In the genomic region with DNA sequence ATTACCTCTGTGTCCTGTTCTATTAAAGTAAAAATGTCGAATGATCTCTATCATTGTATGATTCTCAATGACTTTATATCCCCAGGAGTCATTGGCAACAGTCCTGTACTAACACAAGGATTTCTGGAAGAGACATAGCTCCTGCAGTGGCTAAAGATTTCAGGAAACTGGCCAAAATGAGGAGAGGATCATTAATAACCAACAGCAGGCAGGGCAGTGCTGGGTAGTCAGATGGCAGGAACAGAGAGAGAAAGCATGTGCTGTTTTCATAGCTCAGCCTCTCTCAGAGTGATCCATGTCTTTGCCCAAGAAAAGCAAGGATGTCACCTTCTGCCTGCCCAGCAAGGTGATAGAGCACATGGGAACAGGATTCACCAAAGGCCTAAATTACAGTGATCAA, we compare ENCODE assay signal across 34 cellular contexts.
"Had no signal": no experiment of that assay in that cellular context is flagged by ENCODE, and none has a peak within 500 bp of the region (broad histone marks: within the 10 kb centered on the region; RNA-seq: fewer than 3 reads in every experiment).

No MANE protein-coding gene starts in this region.

- H3K27ac Mint-ChIP-seq: activated B cell treated with CpG ODN at 0.5 μM for 24 hours; activated CD8-positive, alpha-beta T cell treated with anti-CD3 and anti-CD28 coated beads for 36 hours; activated naive CD8-positive, alpha-beta T cell; activated T-helper 17 cell treated with anti-CD3 and anti-CD28 coated beads, Interleukin-2, amount 50 U/mL, for 72 hours; T-helper 2 cell treated with Interferon-gamma antibody and Interleukin-4, amounts not matched to agents 5 μg/mL and 100 μg/mL, for 36 hours had no signal

- H3K4me1 ChIP-seq: breast epithelium, colonic mucosa, esophagus squamous epithelium, gastroesophageal sphincter had no signal

- FAIRE-seq: endometrium, endothelial cell of umbilical vein had no signal

- H3K36me3 Mint-ChIP-seq: activated naive CD8-positive, alpha-beta T cell; brain had no signal

- H3K9me3 Mint-ChIP-seq: activated B cell treated with CpG ODN at 0.5 μM for 24 hours; activated CD8-positive, alpha-beta T cell treated with anti-CD3 and anti-CD28 coated beads for 36 hours; activated T-cell treated with anti-CD3 and anti-CD28 coated beads, Interleukin-2, amount 50 U/mL, for 4 hours; activated T-helper 17 cell treated with anti-CD3 and anti-CD28 coated beads, Interleukin-2, amount 50 U/mL, for 72 hours; brain; T-helper 2 cell treated with Interferon-gamma antibody and Interleukin-4, amounts not matched to agents 5 μg/mL and 100 μg/mL, for 36 hours had no signal

- H3K36me3 ChIP-seq: breast epithelium, cardiac muscle cell, colonic mucosa, esophagus squamous epithelium, gastroesophageal sphincter, WERI-Rb-1 had no signal

- DNase-seq: activated B cell treated with CpG ODN at 0.5 μM for 24 hours; activated CD4-positive, alpha-beta T cell treated with anti-CD3 and anti-CD28 coated beads for 48 hours; activated CD4-positive, alpha-beta T cell treated with anti-CD3 and anti-CD28 coated beads, Interleukin-2, amount 50 U/mL, for 1 hour; activated CD4-positive, alpha-beta T cell treated with anti-CD3 and anti-CD28 coated beads, Interleukin-2, amount 50 U/mL, for 48 hours; activated CD8-positive, alpha-beta memory T cell treated with anti-CD3 and anti-CD28 coated beads for 24 hours; activated CD8-positive, alpha-beta T cell treated with anti-CD3 and anti-CD28 coated beads for 36 hours; activated effector memory CD4-positive, alpha-beta T cell treated with Interleukin-2 at 50 U/mL for 16 hours; activated gamma-delta T cell treated with Interleukin-2 at 50 U/mL for 16 hours; activated naive CD4-positive, alpha-beta T cell treated with anti-CD3 and anti-CD28 coated beads, Interleukin-2, amount 50 U/mL, for 16 hours; activated naive CD4-positive, alpha-beta T cell treated with Interleukin-2 at 50 U/mL for 16 hours; activated T-cell treated with anti-CD3 and anti-CD28 coated beads, Interleukin-2, amount 50 U/mL, for 4 hours; amniotic stem cell; anterior cingulate cortex; central memory CD4-positive, alpha-beta T cell; cerebellar nuclear complex; colonic mucosa; effector CD8-positive, alpha-beta T cell; esophagus squamous epithelium; foreskin melanocyte; head of caudate nucleus; hippocampal formation; T1000; WERI-Rb-1 had no signal

- H3K27ac ChIP-seq: breast epithelium, cardiac muscle cell, colonic mucosa, epithelial cell of prostate, esophagus squamous epithelium, gastroesophageal sphincter, WERI-Rb-1 had no signal

- H3K4me3 ChIP-seq: breast epithelium, cardiac muscle cell, colonic mucosa, esophagus squamous epithelium, gastroesophageal sphincter had no signal

- ATAC-seq: activated CD4-positive, CD25-positive, alpha-beta regulatory T cell treated with anti-CD3 and anti-CD28 coated beads, Interleukin-2, amount 50 U/mL, for 24 hours; activated CD8-positive, alpha-beta T cell treated with anti-CD3 and anti-CD28 coated beads for 36 hours; activated T-cell treated with anti-CD3 and anti-CD28 coated beads, Interleukin-2, amount 50 U/mL, for 4 hours; activated T-helper 17 cell treated with anti-CD3 and anti-CD28 coated beads, Interleukin-2, amount 50 U/mL, for 72 hours; gastroesophageal sphincter had no signal

- H3K4me1 Mint-ChIP-seq: activated B cell treated with CpG ODN at 0.5 μM for 24 hours; activated T-helper 17 cell treated with anti-CD3 and anti-CD28 coated beads, Interleukin-2, amount 50 U/mL, for 72 hours had no signal

- H3K9me3 ChIP-seq: breast epithelium, colonic mucosa, esophagus squamous epithelium, gastroesophageal sphincter had no signal

- H3K4me3 Mint-ChIP-seq: activated B cell treated with CpG ODN at 0.5 μM for 24 hours; activated CD8-positive, alpha-beta T cell treated with anti-CD3 and anti-CD28 coated beads for 36 hours; activated naive CD8-positive, alpha-beta T cell; activated T-cell treated with anti-CD3 and anti-CD28 coated beads, Interleukin-2, amount 50 U/mL, for 4 hours; activated T-helper 17 cell treated with anti-CD3 and anti-CD28 coated beads, Interleukin-2, amount 50 U/mL, for 72 hours; brain; T-helper 2 cell treated with Interferon-gamma antibody and Interleukin-4, amounts not matched to agents 5 μg/mL and 100 μg/mL, for 36 hours had no signal

- H3K27me3 ChIP-seq: breast epithelium, cardiac muscle cell, colonic mucosa, gastroesophageal sphincter had no signal

- H3K27me3 Mint-ChIP-seq: activated B cell treated with CpG ODN at 0.5 μM for 24 hours; activated CD8-positive, alpha-beta T cell treated with anti-CD3 and anti-CD28 coated beads for 36 hours; activated naive CD8-positive, alpha-beta T cell; activated T-helper 17 cell treated with anti-CD3 and anti-CD28 coated beads, Interleukin-2, amount 50 U/mL, for 72 hours; brain had no signal
